Comparison of ENCODE assay signal across 6 cellular contexts in genomic region chr17:7425756-7426155, GRCh38. TPM values are rescaled to one million over a fixed set of nuclear protein-coding genes. Genes with fewer than 3 reads are reported as not detected.
"Had no signal": no experiment of that assay in that cellular context is flagged by ENCODE, and none has a peak within 500 bp of the region (broad histone marks: within the 10 kb centered on the region; RNA-seq: fewer than 3 reads in every experiment).

No MANE protein-coding gene starts in this region.

- H3K4me3 ChIP-seq: GM23338, HAP-1, K562 had no signal

- H3K4me1 ChIP-seq: HAP-1 had no signal

- H3K9me3 ChIP-seq: HAP-1 had no signal

- H3K36me3 ChIP-seq: HAP-1 had no signal

- H2AFZ ChIP-seq: GM23338 had no signal

- H3K4me2 ChIP-seq: GM23338 had no signal

- H3K9me3 Mint-ChIP-seq: GM23338 had no signal

- DNase-seq: IMR-90 had no signal

- H3K27ac Mint-ChIP-seq: GM23338 had no signal

- H3K4me3 Mint-ChIP-seq: GM23338 had no signal

RNA-seq across cellular contexts. Expression of gene SPEM2, which starts 0.3 kb away (rescaled TPM):
- total RNA-seq: GM23338, H1, HT-29, IMR-90, K562 had no signal
- polyA plus RNA-seq: GM23338, IMR-90, K562 had no signal

RNA-seq across cellular contexts. Expression of gene SPEM3, which starts 2.9 kb away (rescaled TPM):
- total RNA-seq: GM23338, H1, HT-29, IMR-90, K562 had no signal
- polyA plus RNA-seq: GM23338, IMR-90, K562 had no signal

RNA-seq across cellular contexts. Expression of gene SPEM1, which starts 5.6 kb away (rescaled TPM):
- total RNA-seq: GM23338, H1, HT-29, IMR-90, K562 had no signal
- polyA plus RNA-seq: GM23338, H1, IMR-90, K562 had no signal
